12 cellular contexts compared by ENCODE assay signal in the genomic region with DNA sequence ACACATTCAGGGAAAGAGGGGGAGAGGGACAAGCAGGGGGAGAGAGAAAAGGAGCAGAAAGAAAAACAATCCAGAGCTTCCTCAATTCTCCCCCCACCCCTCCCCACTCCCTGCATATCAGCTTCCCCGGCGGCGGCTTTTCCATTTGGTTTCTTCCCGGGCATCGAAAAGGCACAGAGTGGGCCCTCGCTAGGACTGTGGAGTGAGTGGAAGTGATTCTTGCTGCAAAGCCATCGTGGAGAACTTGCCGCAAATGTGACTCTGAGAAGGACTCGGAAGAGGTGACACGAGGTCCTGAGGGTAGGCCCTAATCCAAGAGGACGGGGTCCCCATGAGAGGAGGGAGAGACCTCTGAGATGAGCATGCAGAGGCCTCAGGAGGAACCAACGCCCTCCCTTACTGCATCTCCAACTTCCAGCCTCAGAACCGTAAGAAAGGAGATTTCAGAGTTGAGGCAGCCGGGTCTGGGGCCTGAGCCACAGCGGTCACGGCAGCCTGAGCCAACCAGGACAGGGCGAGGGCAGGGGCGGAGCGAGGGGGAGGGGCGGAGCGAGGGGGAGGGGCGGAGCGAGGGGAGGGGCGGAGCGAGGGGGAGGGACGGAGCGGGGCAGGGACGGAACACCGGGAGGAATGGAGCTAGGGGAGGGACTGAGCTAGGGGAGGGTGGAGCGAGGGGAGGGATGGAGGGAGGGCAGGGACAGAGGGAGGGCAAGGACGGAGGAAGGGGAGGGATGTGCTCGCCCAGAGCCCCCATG. TPM values are rescaled to one million over a fixed set of nuclear protein-coding genes. Genes with fewer than 3 reads are reported as not detected.
DNase-seq lines count a peak whose midpoint lies in the region; ATAC-seq and TF ChIP-seq lines count a peak whose summit lies in the region.
"Had no signal": no experiment of that assay in that cellular context is flagged by ENCODE, and none has a peak within 500 bp of the region (broad histone marks: within the 10 kb centered on the region; RNA-seq: fewer than 3 reads in every experiment).

No MANE protein-coding gene starts in this region.

- H3K4me1 ChIP-seq in HCT116 (ENCODE audit: control insufficient read depth in 1 of 2, insufficient read depth in 2 of 2, low read length in 2 of 2) = peaks cover 0 to 7% of the 10 kb centered on the region in 2 experiments; a peak in 1 of 4 replicates
- H3K4me1 ChIP-seq in iPS-15b (ENCODE audit: control insufficient read depth, insufficient read depth, low read length) = peaks cover 2% of the 10 kb centered on the region
- no peaks in the 10 kb centered on the region for H3K4me1 ChIP-seq in psoas muscle

- no TSS peak for BruUV-seq in HCT116 (replicated peaks; lab: Mats Ljungman, UMichigan)

- H4K20me1 ChIP-seq in HCT116 (ENCODE audit: insufficient read depth) = no peaks in the 10 kb centered on the region

- H2AFZ ChIP-seq in HCT116 (ENCODE audit: low read depth, low read length, poor library complexity, severe bottlenecking) = no peak overlapping the region

- no peak for TF ChIP-seq POLR2A in HCT116 (IDR thresholded peaks at IDR 0.05; ENCODE audit: borderline replicate concordance, extremely low read depth, insufficient read depth, insufficient read length)

- H3K9me3 Mint-ChIP-seq in activated naive CD4-positive, alpha-beta T cell treated with anti-CD3 and anti-CD28 coated beads, Interleukin-2, amount 10 ng/mL, durations not matched to agents 7 days and 5 days = no peaks in the 10 kb centered on the region
- H3K9me3 Mint-ChIP-seq: activated B cell treated with CpG ODN at 0.5 μM for 24 hours; CD4-positive, alpha-beta T cell had no signal

- no peak overlapping the region for H3K9ac ChIP-seq in HCT116 (ENCODE audit: low read length)
- no peak overlapping the region for H3K9ac ChIP-seq in iPS-15b (ENCODE audit: low read depth, low read length)

- H3K27ac Mint-ChIP-seq in activated naive CD4-positive, alpha-beta T cell treated with anti-CD3 and anti-CD28 coated beads, Interleukin-2, amount 10 ng/mL, durations not matched to agents 7 days and 5 days = no peak overlapping the region
- H3K27ac Mint-ChIP-seq: activated B cell treated with CpG ODN at 0.5 μM for 24 hours; CD4-positive, alpha-beta T cell had no signal

- POLR2A ChIA-PET in HCT116 (lab: Charles Lee) = no interaction called here

- RAD21 ChIA-PET in HCT116 (lab: Charles Lee; ENCODE audit: low non-redundant PET in 1 of 2, low total read pairs in 2 of 2, uncharacterized antibody in 2 of 2, unreplicated experiment in 2 of 2) = no interaction called here

- H3K36me3 Mint-ChIP-seq in activated naive CD4-positive, alpha-beta T cell treated with anti-CD3 and anti-CD28 coated beads, Interleukin-2, amount 10 ng/mL, durations not matched to agents 7 days and 5 days = no peaks in the 10 kb centered on the region

- H3K4me3 ChIP-seq in HCT116 (replicated peaks in 1 of 2; ENCODE audit: low read depth in 1 of 2, low read length in 2 of 2) (no peak overlapping the region), iPS-15b (ENCODE audit: low read depth, low read length) (peak overlapping the region; percentile 32), psoas muscle (no peak overlapping the region)

- H3K27me3 ChIP-seq in HCT116 (ENCODE audit: insufficient read depth, low read length) (no peaks in the 10 kb centered on the region), iPS-15b (ENCODE audit: control insufficient read depth, insufficient read depth, low read length) (no peaks in the 10 kb centered on the region), psoas muscle (ENCODE audit: insufficient read depth in 3 of 3, low read length in 2 of 3) (peaks cover 0 to 37% (median 7%) of the 10 kb centered on the region in 3 donors)

- H3K27ac ChIP-seq in HCT116 (ENCODE audit: low read depth, low read length) (no peak overlapping the region), psoas muscle (no peak overlapping the region)

- CTCF ChIA-PET in HCT116 (lab: Charles Lee) = interaction anchor here (1.0 kb wide), 1 partner anchor 17 kb away, joined by 7 read pairs; no protein-coding TSS in a partner anchor
- CTCF ChIA-PET in activated naive CD4-positive, alpha-beta T cell treated with anti-CD3 and anti-CD28 coated beads, Interleukin-2, amount 10 ng/mL, durations not matched to agents 7 days and 5 days (lab: Charles Lee) = interaction anchor here (0.6 kb wide), 1 partner anchor 17 kb away, joined by 3 read pairs; no protein-coding TSS in a partner anchor

- TF ChIP-seq RAD21 in HCT116 (IDR thresholded peaks at IDR 0.05; ENCODE audit: low read depth) = no peak

- no peak overlapping the region for H3K4me2 ChIP-seq in HCT116 (ENCODE audit: low read length)

- H3K9me2 ChIP-seq in HCT116 (ENCODE audit: insufficient read depth) = no peaks in the 10 kb centered on the region

- DNase-seq in HCT116 (ENCODE audit: low read depth, low spot score) = peak; percentile 10
- DNase-seq in amniotic epithelial cell (ENCODE audit: low read depth) = peak; percentile 75
- DNase-seq in psoas muscle = peak in 1 of 2 donors; percentile 54
- no peak for DNase-seq in activated naive CD4-positive, alpha-beta T cell treated with anti-CD3 and anti-CD28 coated beads, Interleukin-2, amount 10 ng/mL, durations not matched to agents 7 days and 5 days
- DNase-seq: activated B cell treated with CpG ODN at 0.5 μM for 24 hours; CD4-positive, alpha-beta T cell; Karpas-422; NCI-H2029 had no signal

- 33 to 65% (median 52%) methylated on average over 23 to 32 of the region's 32 CpGs for WGBS in psoas muscle, 3 donors

- intact Hi-C loops in HCT116 (cut with micrococcal nuclease) (no loop called here), psoas muscle (cut with DNase I) (no loop called here)

- no peak overlapping the region for H3K4me3 Mint-ChIP-seq in activated naive CD4-positive, alpha-beta T cell treated with anti-CD3 and anti-CD28 coated beads, Interleukin-2, amount 10 ng/mL, durations not matched to agents 7 days and 5 days
- H3K4me3 Mint-ChIP-seq: activated B cell treated with CpG ODN at 0.5 μM for 24 hours; CD4-positive, alpha-beta T cell had no signal

- no peaks in the 10 kb centered on the region for H3K79me2 ChIP-seq in HCT116 (ENCODE audit: insufficient read depth, low read length)

- TF ChIP-seq CTCF in HCT116 (IDR thresholded peaks at IDR 0.05 in 2 of 3, conservative IDR thresholded peaks at IDR 0.05 in 1 of 3; ENCODE audit: borderline replicate concordance in 1 of 3, insufficient read depth in 1 of 3, low read depth in 2 of 3, low read length in 2 of 3) (no peak), psoas muscle (IDR thresholded peaks at IDR 0.05) (no peak)

- ATAC-seq in HCT116 (peak; percentile 85), psoas muscle (peak in 3 of 4 donors; percentile 65 to 77 (median 65)), HG03442 (IDR thresholded peaks at IDR 0.05; ENCODE audit: unreplicated experiment) (no peak), HG03039 (IDR thresholded peaks at IDR 0.05; ENCODE audit: unreplicated experiment) (no peak), HG03108 (IDR thresholded peaks at IDR 0.05; ENCODE audit: unreplicated experiment) (no peak)

- H3K9me3 ChIP-seq in HCT116 (ENCODE audit: control insufficient read depth in 1 of 2, insufficient read depth in 1 of 2, low read depth in 1 of 2, low read length in 2 of 2) (no peaks in the 10 kb centered on the region), iPS-15b (ENCODE audit: control insufficient read depth, insufficient read depth, low read length) (no peaks in the 10 kb centered on the region), psoas muscle (no peaks in the 10 kb centered on the region)

- no peaks in the 10 kb centered on the region for H3K4me1 Mint-ChIP-seq in activated naive CD4-positive, alpha-beta T cell treated with anti-CD3 and anti-CD28 coated beads, Interleukin-2, amount 10 ng/mL, durations not matched to agents 7 days and 5 days

- H3K27me3 Mint-ChIP-seq in activated naive CD4-positive, alpha-beta T cell treated with anti-CD3 and anti-CD28 coated beads, Interleukin-2, amount 10 ng/mL, durations not matched to agents 7 days and 5 days = peaks cover 4% of the 10 kb centered on the region
- H3K27me3 Mint-ChIP-seq: activated B cell treated with CpG ODN at 0.5 μM for 24 hours had no signal

- H3K36me3 ChIP-seq in HCT116 (ENCODE audit: control insufficient read depth in 1 of 2, insufficient read depth in 2 of 2, low read length in 2 of 2) = no peaks in the 10 kb centered on the region; a peak in 1 of 4 replicates
- no peaks in the 10 kb centered on the region for H3K36me3 ChIP-seq in iPS-15b (ENCODE audit: control insufficient read depth, insufficient read depth, low read length)
- no peaks in the 10 kb centered on the region for H3K36me3 ChIP-seq in psoas muscle (ENCODE audit: insufficient read depth in 1 of 2, low read depth in 1 of 2)

TF ChIP-seq in HCT116, 20 proteins besides CTCF, POLR2A, EP300 and RAD21:
- TF ChIP-seq, protein P1, sequence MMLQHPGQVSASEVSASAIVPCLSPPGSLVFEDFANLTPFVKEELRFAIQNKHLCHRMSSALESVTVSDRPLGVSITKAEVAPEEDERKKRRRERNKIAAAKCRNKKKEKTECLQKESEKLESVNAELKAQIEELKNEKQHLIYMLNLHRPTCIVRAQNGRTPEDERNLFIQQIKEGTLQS (IDR thresholded peaks at IDR 0.05) = no peak
- TF ChIP-seq ZFX (IDR thresholded peaks at IDR 0.05) (no peak), SP1 (IDR thresholded peaks at IDR 0.05; ENCODE audit: low read depth) (no peak), ELF1 (IDR thresholded peaks at IDR 0.05; ENCODE audit: borderline replicate concordance, low read depth) (no peak), SRF (IDR thresholded peaks at IDR 0.05; ENCODE audit: low read depth) (no peak), EGR1 (IDR thresholded peaks at IDR 0.05; ENCODE audit: low read depth) (no peak), FOSL1 (IDR thresholded peaks at IDR 0.05; ENCODE audit: low read depth) (no peak), JUND (IDR thresholded peaks at IDR 0.05) (no peak), EZH2 (IDR thresholded peaks at IDR 0.05) (no peak), POLR2AphosphoS5 (IDR thresholded peaks at IDR 0.05; ENCODE audit: low read depth, low read length) (no peak), CEBPB (IDR thresholded peaks at IDR 0.05; ENCODE audit: low read depth) (no peak)
- TF ChIP-seq, protein P2, sequence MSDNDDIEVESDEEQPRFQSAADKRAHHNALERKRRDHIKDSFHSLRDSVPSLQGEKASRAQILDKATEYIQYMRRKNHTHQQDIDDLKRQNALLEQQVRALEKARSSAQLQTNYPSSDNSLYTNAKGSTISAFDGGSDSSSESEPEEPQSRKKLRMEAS (IDR thresholded peaks at IDR 0.05) = no peak

RNA-seq across cellular contexts. Expression of a gene that starts 21.2 kb away (rescaled TPM):
- 5.6 TPM for total RNA-seq in HCT116 (2021; ENCODE audit: unreplicated experiment)
- polyA plus RNA-seq in HCT116 (2012) = 4.7 and 5.0 TPM in 2 replicates
- 1 to 10 TPM in 3 of 4 donors, under 1 TPM in 1; 0.59 to 2.5 (median 1.5) TPM for total RNA-seq in psoas muscle
- under 1 TPM; 0.16 to 0.62 (median 0.26) TPM for polyA plus RNA-seq in psoas muscle
- total RNA-seq: activated B cell treated with CpG ODN at 0.5 μM for 24 hours had no signal

Comparison
In these comparisons a context has a peak if more than half of its experiments do, and no peak if none do; other contexts are left out.
1. ATAC-seq: peak in HCT116 (single experiment) and psoas muscle (3 of 4); none in HG03442 (single experiment), HG03039 (single experiment) and HG03108 (single experiment).